22 cellular contexts compared by ENCODE assay signal in genomic region chr15:57036352-57036751, GRCh38.
DNase-seq lines count a peak whose midpoint lies in the region; ATAC-seq, FAIRE-seq and TF ChIP-seq lines count a peak whose summit lies in the region.
"Had no signal": no experiment of that assay in that cellular context is flagged by ENCODE, and none has a peak within 500 bp of the region (broad histone marks: within the 10 kb centered on the region; RNA-seq: fewer than 3 reads in every experiment).

No MANE protein-coding gene starts in this region.

- CTCF ChIA-PET in CD8-positive, alpha-beta memory T cell (lab: Charles Lee): no interaction called here
- CTCF ChIA-PET in GM12878 (lab: Yijun Ruan, JAX): interaction anchor here (1.1 to 1.2 kb wide), 2 partner anchors 14 to 16 kb away, joined by 3 to 4 read pairs; no protein-coding TSS in a partner anchor

- POLR2A ChIA-PET in CD8-positive, alpha-beta memory T cell (lab: Charles Lee): no interaction called here
- POLR2A ChIA-PET in GM12878 (lab: Charles Lee): no interaction called here

- H3K4me1 ChIP-seq in CD8-positive, alpha-beta memory T cell (ENCODE audit: insufficient read depth, low read length): peaks cover 20% of the 10 kb centered on the region
- H3K4me1 ChIP-seq in Karpas-422 (ENCODE audit: low read length) (peaks cover 52% of the 10 kb centered on the region), GM12878 (ENCODE audit: control insufficient read depth, insufficient read depth, low read length) (peaks cover 12% of the 10 kb centered on the region), left lung (peaks cover 0 to 25% of the 10 kb centered on the region in 2 donors)

- H2AFZ ChIP-seq in Karpas-422 (ENCODE audit: low read length) (no peak overlapping the region), GM12878 (ENCODE audit: control insufficient read depth, low read depth, low read length) (no peak overlapping the region)

- no peaks in the 10 kb centered on the region for H3K36me3 ChIP-seq in CD8-positive, alpha-beta memory T cell (ENCODE audit: insufficient read depth, low read length)
- H3K36me3 ChIP-seq in Karpas-422 (ENCODE audit: insufficient read depth, low read length) (no peaks in the 10 kb centered on the region), GM12878 (ENCODE audit: control insufficient read depth in 2 of 2, insufficient read depth in 2 of 2, low read length in 1 of 2) (no peaks in the 10 kb centered on the region), left lung (no peaks in the 10 kb centered on the region)
- H3K36me3 ChIP-seq: ascending aorta, heart left ventricle, upper lobe of right lung had no signal

- no peaks in the 10 kb centered on the region for H3K9me3 Mint-ChIP-seq in CD8-positive, alpha-beta memory T cell
- H3K9me3 Mint-ChIP-seq in chondrocyte (ENCODE audit: low read depth): no peaks in the 10 kb centered on the region

- DNase-seq in CD8-positive, alpha-beta memory T cell: no peak
- DNase-seq in Karpas-422: no peak
- DNase-seq in GM12878 (ENCODE audit: low read depth, low spot score): no peak
- DNase-seq in myocyte (ENCODE audit: low read depth): peak; percentile 28
- no peak for DNase-seq in HK-2 (ENCODE audit: unreplicated experiment)
- DNase-seq in activated CD4-positive, CD25-positive, alpha-beta regulatory T cell treated with anti-CD3 and anti-CD28 coated beads, Interleukin-2, amount 50 U/mL, for 72 hours: no peak
- no peak for DNase-seq in chondrocyte (ENCODE audit: low spot score)
- DNase-seq in left lung: no peak
- DNase-seq: activated B cell treated with CpG ODN at 0.5 μM for 24 hours; activated CD4-positive, alpha-beta T cell treated with anti-CD3 and anti-CD28 coated beads, Interleukin-2, amount 50 U/mL, for 48 hours; activated CD8-positive, alpha-beta memory T cell treated with anti-CD3 and anti-CD28 coated beads, Interleukin-2, amount 50 U/mL, for 4 hours; activated naive CD4-positive, alpha-beta T cell treated with anti-CD3 and anti-CD28 coated beads, Interleukin-2, amount 50 U/mL, for 16 hours; erythroblast; foreskin fibroblast; heart left ventricle; mammary epithelial cell; NCI-H510A treated with DMSO at 0.1 percent for 48 hours; psoas muscle; upper lobe of right lung had no signal

- H3K9me3 ChIP-seq in CD8-positive, alpha-beta memory T cell (ENCODE audit: low read length): no peaks in the 10 kb centered on the region
- H3K9me3 ChIP-seq in Karpas-422 (ENCODE audit: low read length) (no peaks in the 10 kb centered on the region), GM12878 (replicated peaks; ENCODE audit: control insufficient read depth, insufficient read depth, low read length) (peaks cover 1% of the 10 kb centered on the region; the same call in 1 of the 3 replicates), left lung (no peaks in the 10 kb centered on the region)
- H3K9me3 ChIP-seq: ascending aorta, psoas muscle, upper lobe of right lung had no signal

- peaks cover 0 to 1% (median 0%) of the 10 kb centered on the region in 3 donors for H3K36me3 Mint-ChIP-seq in CD8-positive, alpha-beta memory T cell
- H3K36me3 Mint-ChIP-seq in chondrocyte (ENCODE audit: low read depth): no peaks in the 10 kb centered on the region

- H3K4me2 ChIP-seq in Karpas-422 (ENCODE audit: low read depth, low read length, poor library complexity, severe bottlenecking) (peak overlapping the region; percentile 20), GM12878 (ENCODE audit: control insufficient read depth, insufficient read depth) (no peak overlapping the region)

- BruUV-seq in GM12878 (replicated peaks; lab: Mats Ljungman, UMichigan): no TSS peak

- peak overlapping the region in 1 of 8 donors; percentile 14 for H3K27ac Mint-ChIP-seq in CD8-positive, alpha-beta memory T cell
- no peak overlapping the region for H3K27ac Mint-ChIP-seq in chondrocyte (ENCODE audit: unreplicated experiment)
- H3K27ac Mint-ChIP-seq: activated B cell treated with CpG ODN at 0.5 μM for 24 hours had no signal

- ATAC-seq in GM12878 (0 out of 3 replicates have a peak, but pooled peaks have one; percentile 31), left lung (no peak)
- ATAC-seq: heart left ventricle, psoas muscle, upper lobe of right lung had no signal

- 0% methylated on average over 1 of the region's 1 CpG for WGBS in GM12878 (ENCODE audit: insufficient coverage, insufficient replicate concordance, low lambda C conversion rate, missing lambda C conversion rate)

- H3K27me3 Mint-ChIP-seq in CD8-positive, alpha-beta memory T cell: no peaks in the 10 kb centered on the region
- no peaks in the 10 kb centered on the region for H3K27me3 Mint-ChIP-seq in chondrocyte (ENCODE audit: low read depth)
- H3K27me3 Mint-ChIP-seq: activated B cell treated with CpG ODN at 0.5 μM for 24 hours had no signal

- no peaks in the 10 kb centered on the region for H3K9me2 ChIP-seq in Karpas-422 (replicated peaks; ENCODE audit: insufficient read depth, low read length)

- TF ChIP-seq CTCF in GM12878 (IDR thresholded peaks at IDR 0.05 in 2 of 3, conservative IDR thresholded peaks at IDR 0.05 in 1 of 3; ENCODE audit: control insufficient read depth in 2 of 3, extremely low read depth in 1 of 3, insufficient read depth in 1 of 3, low read depth in 3 of 3, low read length in 3 of 3) (no peak), chondrocyte (IDR thresholded peaks at IDR 0.05) (no peak), left lung (IDR thresholded peaks at IDR 0.05) (no peak)

- H3K79me2 ChIP-seq in Karpas-422 (ENCODE audit: low read length): peaks cover 98% of the 10 kb centered on the region
- H3K79me2 ChIP-seq in GM12878 (ENCODE audit: control insufficient read depth, insufficient read depth, low read length): peaks cover 15% of the 10 kb centered on the region

- no peak for FAIRE-seq in GM12878 (lab: Jason Lieb, UNC)
- FAIRE-seq: H54 had no signal

- TF ChIP-seq RAD21 in GM12878 (IDR thresholded peaks at IDR 0.05; ENCODE audit: insufficient read depth, low read depth, low read length): no peak

- no peak overlapping the region for H3K4me3 ChIP-seq in CD8-positive, alpha-beta memory T cell (ENCODE audit: low read length)
- H3K4me3 ChIP-seq in Karpas-422 (ENCODE audit: low read length) (no peak overlapping the region), GM12878 (no peak overlapping the region), left lung (no peak overlapping the region)
- H3K4me3 ChIP-seq: ascending aorta, heart left ventricle, psoas muscle, skin epidermis, upper lobe of right lung had no signal

- peak overlapping the region in 4 of 7 donors; percentile 15 to 63 (median 40) for H3K4me3 Mint-ChIP-seq in CD8-positive, alpha-beta memory T cell
- H3K4me3 Mint-ChIP-seq in chondrocyte (ENCODE audit: unreplicated experiment): no peak overlapping the region
- H3K4me3 Mint-ChIP-seq: activated B cell treated with CpG ODN at 0.5 μM for 24 hours had no signal

- SMC1A ChIA-PET in GM12878 (lab: Charles Lee; ENCODE audit: uncharacterized antibody, unreplicated experiment): no interaction called here

- peaks cover 59 to 96% (median 81%) of the 10 kb centered on the region in 3 donors for H3K4me1 Mint-ChIP-seq in CD8-positive, alpha-beta memory T cell
- peaks cover 30% of the 10 kb centered on the region for H3K4me1 Mint-ChIP-seq in chondrocyte (ENCODE audit: low read depth)

- no peak for TF ChIP-seq POLR2A in GM12878 (IDR thresholded peaks at IDR 0.05; ENCODE audit: low read depth, low read length)

- intact Hi-C loops in GM12878 (cut with micrococcal nuclease; ENCODE audit: unreplicated experiment) (no loop called here), left lung (cut with DNase I) (no loop called here)

- H4K20me1 ChIP-seq in Karpas-422 (ENCODE audit: insufficient read depth, low read depth, low read length) (no peaks in the 10 kb centered on the region), GM12878 (ENCODE audit: control insufficient read depth, insufficient read depth) (no peaks in the 10 kb centered on the region)

- TF ChIP-seq EP300 in GM12878 (IDR thresholded peaks at IDR 0.05; ENCODE audit: borderline replicate concordance in 1 of 2, control insufficient read depth in 1 of 2, low read depth in 2 of 2, low read length in 2 of 2): no peak

- H3K9ac ChIP-seq in Karpas-422 (ENCODE audit: low read length) (no peak overlapping the region), GM12878 (ENCODE audit: control insufficient read depth, insufficient read depth, low read length) (no peak overlapping the region)

- no peak overlapping the region for H3K27ac ChIP-seq in CD8-positive, alpha-beta memory T cell (ENCODE audit: low read depth, low read length)
- H3K27ac ChIP-seq in Karpas-422 (ENCODE audit: low read length) (no peak overlapping the region; the same call in 1 of the 2 replicates), GM12878 (ENCODE audit: control insufficient read depth, insufficient read depth) (no peak overlapping the region), left lung (no peak overlapping the region)
- H3K27ac ChIP-seq: ascending aorta, heart left ventricle, psoas muscle, skin epidermis, upper lobe of right lung had no signal

- no peaks in the 10 kb centered on the region for H3K27me3 ChIP-seq in CD8-positive, alpha-beta memory T cell (ENCODE audit: insufficient read depth, low read length, poor library complexity, severe bottlenecking)
- H3K27me3 ChIP-seq in Karpas-422 (ENCODE audit: low read length) (no peaks in the 10 kb centered on the region), GM12878 (replicated peaks in 1 of 2; ENCODE audit: control insufficient read depth in 2 of 2, insufficient read depth in 2 of 2, low read length in 1 of 2) (no peaks in the 10 kb centered on the region), left lung (no peaks in the 10 kb centered on the region)
- H3K27me3 ChIP-seq: ascending aorta, heart left ventricle, upper lobe of right lung had no signal

- RAD21 ChIA-PET in GM12878 (lab: Charles Lee; ENCODE audit: unreplicated experiment): no interaction called here

- in situ Hi-C loops in GM12878 (cut with MboI): no loop called here

TF ChIP-seq in GM12878, 131 proteins besides CTCF, POLR2A, EP300 and RAD21:
- TF ChIP-seq RUNX3 (IDR thresholded peaks at IDR 0.05; ENCODE audit: low read length) (peak; percentile 19; the same call in 1 of the 2 replicates), CBX5 (IDR thresholded peaks at IDR 0.05; ENCODE audit: low read depth) (no peak)
